24 cellular contexts compared by ENCODE assay signal in genomic region chr17:77248216-77249054, GRCh38.
DNase-seq lines count a peak whose midpoint lies in the region; TF ChIP-seq lines count a peak whose summit lies in the region.
"Had no signal": no experiment of that assay in that cellular context is flagged by ENCODE, and none has a peak within 500 bp of the region (broad histone marks: within the 10 kb centered on the region; RNA-seq: fewer than 3 reads in every experiment).

No MANE protein-coding gene starts in this region.

- peak overlapping the region in 1 of 6 donors; percentile 7 for H3K27ac Mint-ChIP-seq in immature natural killer cell
- H3K27ac Mint-ChIP-seq in progenitor cell of endocrine pancreas: no peak overlapping the region

- no peaks in the 10 kb centered on the region for H3K9me3 Mint-ChIP-seq in immature natural killer cell
- no peaks in the 10 kb centered on the region for H3K9me3 Mint-ChIP-seq in progenitor cell of endocrine pancreas (ENCODE audit: low read depth)

- peaks cover 6 to 7% of the 10 kb centered on the region in 2 donors for H3K4me1 Mint-ChIP-seq in immature natural killer cell
- no peaks in the 10 kb centered on the region for H3K4me1 Mint-ChIP-seq in progenitor cell of endocrine pancreas (ENCODE audit: low read depth)

- DNase-seq in DMS 273 (lab: John Stamatoyannopoulos, UW; ENCODE audit: unreplicated experiment): peak; percentile 61
- no peak for DNase-seq in DMS 273 treated with DMSO at 0.1 percent for 48 hours (lab: John Stamatoyannopoulos, UW)
- peak; percentile 36 for DNase-seq in NCI-H524 treated with DMSO at 0.1 percent for 48 hours (lab: John Stamatoyannopoulos, UW)
- no peak for DNase-seq in immature natural killer cell
- no peak for DNase-seq in progenitor cell of endocrine pancreas (ENCODE audit: low spot score, unreplicated experiment)
- no peak for DNase-seq in HPDE6-E6E7 (ENCODE audit: extremely low spot score)
- DNase-seq in occipital lobe (lab: John Stamatoyannopoulos, UW): no peak
- DNase-seq in T-helper 9 cell: no peak
- DNase-seq: activated CD4-positive, alpha-beta T cell treated with anti-CD3 and anti-CD28 coated beads, Interleukin-2, amount 50 U/mL, for 4 hours; activated naive CD4-positive, alpha-beta T cell; aorta; cerebellar nuclear complex; DMS53; effector CD4-positive, alpha-beta T cell; KG1; left colon; MV-4-11; NCI-H2029 treated with DMSO at 0.1 percent for 48 hours; NCI-H510A; ovary; right lobe of liver; stimulated activated naive CD4-positive, alpha-beta T cell; tibial artery; WERI-Rb-1 had no signal

- H3K36me3 Mint-ChIP-seq in immature natural killer cell (no peaks in the 10 kb centered on the region), progenitor cell of endocrine pancreas (ENCODE audit: insufficient read depth) (no peaks in the 10 kb centered on the region)

- no peak for TF ChIP-seq CTCF in progenitor cell of endocrine pancreas (IDR thresholded peaks at IDR 0.05; ENCODE audit: unreplicated experiment)

- H3K27me3 Mint-ChIP-seq in immature natural killer cell (ENCODE audit: low read depth in 3 of 3) (peaks cover 1 to 7% (median 4%) of the 10 kb centered on the region in 3 donors), progenitor cell of endocrine pancreas (peaks cover 29% of the 10 kb centered on the region)

- H3K4me3 Mint-ChIP-seq in immature natural killer cell (peak overlapping the region in 4 of 5 donors; percentile 33 to 48 (median 36)), progenitor cell of endocrine pancreas (ENCODE audit: low read depth) (peak overlapping the region; percentile 46)

Comparison
In these comparisons a context has a peak if more than half of its experiments do, and no peak if none do; other contexts are left out.
1. DNase-seq: peak in DMS 273 (single experiment) and NCI-H524 treated with DMSO at 0.1 percent for 48 hours (single experiment); none in DMS 273 treated with DMSO at 0.1 percent for 48 hours (single experiment), immature natural killer cell (0 of 3), progenitor cell of endocrine pancreas (single experiment), HPDE6-E6E7 (single experiment), occipital lobe (single experiment) and T-helper 9 cell (single experiment).